Comparison of ENCODE assay signal across 1 cellular context in the genomic region with DNA sequence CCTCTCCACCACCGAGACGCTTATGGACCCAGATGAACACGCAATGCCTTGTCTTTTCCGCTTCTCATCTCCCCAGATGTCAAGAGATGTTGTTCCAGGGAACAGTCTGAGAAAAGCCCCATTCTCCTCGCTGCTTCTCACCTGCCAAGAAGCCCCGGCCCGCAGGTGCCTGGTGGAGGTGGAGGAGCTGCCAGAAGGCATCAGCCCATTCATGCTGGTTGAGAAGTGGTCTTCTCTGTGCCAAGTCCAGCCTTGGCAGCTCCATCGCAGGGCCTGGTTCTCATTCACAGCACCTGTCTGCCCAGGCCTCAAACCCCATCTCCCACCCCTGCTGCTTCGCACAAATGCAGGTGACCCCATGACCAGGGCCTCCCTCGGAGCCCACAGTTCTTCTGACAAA.
TF ChIP-seq lines count a peak whose summit lies in the region.

No MANE protein-coding gene starts in this region.

TF ChIP-seq in HepG2, 621 proteins besides CTCF, POLR2A, EP300 and RAD21 (continued from another document):
- TF ChIP-seq, protein P1, sequence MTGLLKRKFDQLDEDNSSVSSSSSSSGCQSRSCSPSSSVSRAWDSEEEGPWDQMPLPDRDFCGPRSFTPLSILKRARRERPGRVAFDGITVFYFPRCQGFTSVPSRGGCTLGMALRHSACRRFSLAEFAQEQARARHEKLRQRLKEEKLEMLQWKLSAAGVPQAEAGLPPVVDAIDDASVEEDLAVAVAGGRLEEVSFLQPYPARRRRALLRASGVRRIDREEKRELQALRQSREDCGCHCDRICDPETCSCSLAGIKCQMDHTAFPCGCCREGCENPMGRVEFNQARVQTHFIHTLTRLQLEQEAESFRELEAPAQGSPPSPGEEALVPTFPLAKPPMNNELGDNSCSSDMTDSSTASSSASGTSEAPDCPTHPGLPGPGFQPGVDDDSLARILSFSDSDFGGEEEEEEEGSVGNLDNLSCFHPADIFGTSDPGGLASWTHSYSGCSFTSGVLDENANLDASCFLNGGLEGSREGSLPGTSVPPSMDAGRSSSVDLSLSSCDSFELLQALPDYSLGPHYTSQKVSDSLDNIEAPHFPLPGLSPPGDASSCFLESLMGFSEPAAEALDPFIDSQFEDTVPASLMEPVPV (CRISPR knock-in tag; IDR thresholded peaks at IDR 0.05), result no peak
- no peak for TF ChIP-seq ZNF138 (CRISPR knock-in tag; IDR thresholded peaks at IDR 0.05; ENCODE audit: low read depth)
- no peak for TF ChIP-seq ZSCAN29 (CRISPR knock-in tag; conservative IDR thresholded peaks at IDR 0.05)
- no peak for TF ChIP-seq POGK (CRISPR knock-in tag; conservative IDR thresholded peaks at IDR 0.05)
- no peak for TF ChIP-seq AKAP8 (CRISPR knock-in tag; IDR thresholded peaks at IDR 0.05)
- no peak for TF ChIP-seq ZNF180 (CRISPR knock-in tag; IDR thresholded peaks at IDR 0.05; ENCODE audit: borderline replicate concordance, low read depth)
- no peak for TF ChIP-seq MLLT10 (CRISPR knock-in tag; IDR thresholded peaks at IDR 0.05)
- TF ChIP-seq HOXA5 (CRISPR knock-in tag; IDR thresholded peaks at IDR 0.05), result no peak
- TF ChIP-seq ZNF556 (CRISPR knock-in tag; IDR thresholded peaks at IDR 0.05; ENCODE audit: borderline replicate concordance), result no peak
- no peak for TF ChIP-seq ARHGAP35 (CRISPR knock-in tag; IDR thresholded peaks at IDR 0.05; ENCODE audit: borderline replicate concordance)
- TF ChIP-seq UBTF (CRISPR knock-in tag; IDR thresholded peaks at IDR 0.05), result no peak
- no peak for TF ChIP-seq ETS1 (CRISPR knock-in tag; IDR thresholded peaks at IDR 0.05)
